9 cellular contexts compared by ENCODE assay signal in genomic region chr17:43126911-43127290, GRCh38. TPM values are rescaled to one million over a fixed set of nuclear protein-coding genes. Genes with fewer than 3 reads are reported as not detected.
DNase-seq lines count a peak whose midpoint lies in the region; TF ChIP-seq lines count a peak whose summit lies in the region.
"Had no signal": no experiment of that assay in that cellular context is flagged by ENCODE, and none has a peak within 500 bp of the region (broad histone marks: within the 10 kb centered on the region; RNA-seq: fewer than 3 reads in every experiment).

No MANE protein-coding gene starts in this region.

- TF ChIP-seq CTCF in chondrocyte (IDR thresholded peaks at IDR 0.05) = no peak

- no peaks in the 10 kb centered on the region for H3K9me3 Mint-ChIP-seq in activated T-cell treated with anti-CD3 and anti-CD28 coated beads, Interleukin-2, amount 50 U/mL, for 24 hours
- H3K9me3 Mint-ChIP-seq in IgD-negative memory B cell = no peaks in the 10 kb centered on the region
- H3K9me3 Mint-ChIP-seq in chondrocyte (ENCODE audit: low read depth) = no peaks in the 10 kb centered on the region

- H3K27ac ChIP-seq in skin epidermis = peak overlapping the region in 6 of 21 experiments; percentile 1 to 91 (median 80)

- peak overlapping the region; percentile 69 for H3K4me3 Mint-ChIP-seq in activated T-cell treated with anti-CD3 and anti-CD28 coated beads, Interleukin-2, amount 50 U/mL, for 24 hours
- H3K4me3 Mint-ChIP-seq in IgD-negative memory B cell = peak overlapping the region in 3 of 4 donors; percentile 55 to 83 (median 65)
- peak overlapping the region; percentile 54 for H3K4me3 Mint-ChIP-seq in chondrocyte (ENCODE audit: unreplicated experiment)

- peaks cover 42% of the 10 kb centered on the region for H3K4me1 Mint-ChIP-seq in activated T-cell treated with anti-CD3 and anti-CD28 coated beads, Interleukin-2, amount 50 U/mL, for 24 hours (ENCODE audit: low read depth)
- H3K4me1 Mint-ChIP-seq in IgD-negative memory B cell = peaks cover 16 to 30% (median 22%) of the 10 kb centered on the region in 3 donors
- peaks cover 34% of the 10 kb centered on the region for H3K4me1 Mint-ChIP-seq in chondrocyte (ENCODE audit: low read depth)

- H3K4me3 ChIP-seq in skin epidermis = peak overlapping the region in 5 of 7 experiments; percentile 44 to 68 (median 64)

- no peak for DNase-seq in activated T-cell treated with anti-CD3 and anti-CD28 coated beads, Interleukin-2, amount 50 U/mL, for 24 hours
- DNase-seq in activated T-cell treated with anti-CD3 and anti-CD28 coated beads for 4 hours (no peak), chondrocyte (ENCODE audit: low spot score) (no peak), GM19238 (ENCODE audit: insufficient read length, low spot score) (no peak), T-helper 9 cell (no peak)
- DNase-seq in stimulated activated CD4-positive, alpha-beta T cell treated with anti-CD3 and anti-CD28 coated beads, Interleukin-1b, Interleukin-23, amount 100 ng/mL, for 48 hours = no peak
- DNase-seq: hippocampal formation had no signal

- peak overlapping the region; percentile 84 for H3K27ac Mint-ChIP-seq in activated T-cell treated with anti-CD3 and anti-CD28 coated beads, Interleukin-2, amount 50 U/mL, for 24 hours
- H3K27ac Mint-ChIP-seq in IgD-negative memory B cell = no peak overlapping the region
- no peak overlapping the region for H3K27ac Mint-ChIP-seq in chondrocyte (ENCODE audit: unreplicated experiment)

- H3K27me3 Mint-ChIP-seq in activated T-cell treated with anti-CD3 and anti-CD28 coated beads, Interleukin-2, amount 50 U/mL, for 24 hours = no peaks in the 10 kb centered on the region
- H3K27me3 Mint-ChIP-seq in IgD-negative memory B cell (no peaks in the 10 kb centered on the region), chondrocyte (ENCODE audit: low read depth) (no peaks in the 10 kb centered on the region)

- peaks cover 75% of the 10 kb centered on the region for H3K36me3 Mint-ChIP-seq in activated T-cell treated with anti-CD3 and anti-CD28 coated beads, Interleukin-2, amount 50 U/mL, for 24 hours (ENCODE audit: low read depth)
- H3K36me3 Mint-ChIP-seq in IgD-negative memory B cell = peaks cover 1% of the 10 kb centered on the region
- H3K36me3 Mint-ChIP-seq in chondrocyte (ENCODE audit: low read depth) = peaks cover 1% of the 10 kb centered on the region

RNA-seq across cellular contexts. Expression of gene BRCA1, which starts 1.7 kb away (rescaled TPM):
- 3.2 TPM for polyA plus RNA-seq in IgD-negative memory B cell
- 4.3 to 13.5 TPM (median 4.8 TPM) in 3 replicates for total RNA-seq in chondrocyte

RNA-seq across cellular contexts. Expression of gene NBR1, which starts 44.1 kb away (rescaled TPM):
- polyA plus RNA-seq in IgD-negative memory B cell = 45.1 TPM
- total RNA-seq in chondrocyte = 62.7 to 70.9 TPM (median 63.3 TPM) in 3 replicates
